ENCODE assay signal across 8 cellular contexts in genomic region chr1:59290173-59290954, GRCh38. TPM values are rescaled to one million over a fixed set of nuclear protein-coding genes. Genes with fewer than 3 reads are reported as not detected.
DNase-seq lines count a peak whose midpoint lies in the region; ATAC-seq and TF ChIP-seq lines count a peak whose summit lies in the region.

No MANE protein-coding gene starts in this region.

- no peak overlapping the region for H3K4me2 ChIP-seq in PC-9

- ATAC-seq in GM19438 (IDR thresholded peaks at IDR 0.05; ENCODE audit: low read depth, unreplicated experiment), result peak; percentile 56
- ATAC-seq in HG03378 (IDR thresholded peaks at IDR 0.05; ENCODE audit: unreplicated experiment), result peak; percentile 75
- ATAC-seq in esophagus mucosa, result peak; percentile 86

- H3K9me2 ChIP-seq in PC-9 (ENCODE audit: insufficient read depth), result 0 out of 2 replicates have a peak, but pooled peaks cover 1% of the 10 kb centered on the region

- peaks cover 4% of the 10 kb centered on the region; the same call in 1 of the 2 replicates for H3F3A ChIP-seq in PC-9 (ENCODE audit: insufficient read depth, low read depth)

- H2AFZ ChIP-seq in PC-9, result no peak overlapping the region

- H3K4me1 ChIP-seq in PC-9 (replicated peaks; ENCODE audit: insufficient read depth), result peaks cover 12% of the 10 kb centered on the region

- no TSS peak for BruUV-seq in PC-9 (replicated peaks; lab: Mats Ljungman, UMichigan)

- CTCF ChIA-PET in PC-9 (lab: Charles Lee), result interaction anchor here (0.6 to 0.7 kb wide), 4 partner anchors 140 to 638 kb away, joined by 3 to 7 read pairs (median 4); no protein-coding TSS in a partner anchor

- no peaks in the 10 kb centered on the region for H3K79me2 ChIP-seq in PC-9 (ENCODE audit: low read depth)

- no peak overlapping the region for H3K4me3 ChIP-seq in PC-9
- no peak overlapping the region for H3K4me3 ChIP-seq in retinal pigment epithelial cell (ENCODE audit: low read length)

- H3K27me3 ChIP-seq in PC-9 (ENCODE audit: insufficient read depth, low read depth), result no peaks in the 10 kb centered on the region

- POLR2A ChIA-PET in PC-9 (lab: Charles Lee; ENCODE audit: unreplicated experiment), result interaction anchor here (0.7 kb wide), 1 partner anchor 517 kb away, joined by 4 read pairs; no protein-coding TSS in a partner anchor

- DNase-seq in ELR (ENCODE audit: low read depth) (peak; percentile 69), PC-9 (peak; percentile 40 to 54), retinal pigment epithelial cell (ENCODE audit: low read depth) (no peak), posterior cingulate gyrus (no peak)
- no peak for DNase-seq in stimulated activated CD8-positive, alpha-beta memory T cell treated with anti-CD3 and anti-CD28 coated beads, Interleukin-4, amount 100 ng/mL, for 48 hours

- intact Hi-C loops in PC-9 (cut with micrococcal nuclease; ENCODE audit: unreplicated experiment) (loop anchor here (2.0 kb wide), 1 partner anchor 468 kb away; no protein-coding TSS in a partner anchor), posterior cingulate gyrus (cut with DNase I) (no loop called here)

- H3K36me3 ChIP-seq in PC-9 (ENCODE audit: low read depth), result no peaks in the 10 kb centered on the region

- H4K20me1 ChIP-seq in PC-9 (ENCODE audit: insufficient read depth), result no peaks in the 10 kb centered on the region

- TF ChIP-seq CTCF in PC-9 (conservative IDR thresholded peaks at IDR 0.05) (peak; percentile 39; the same call in 1 of the 2 replicates), retinal pigment epithelial cell (conservative IDR thresholded peaks at IDR 0.05; ENCODE audit: low read depth, low read length) (peak; percentile 58)

- H3K27ac ChIP-seq in PC-9, result no peak overlapping the region

- H3K9me3 ChIP-seq in PC-9 (ENCODE audit: insufficient read depth, low read depth), result peaks cover 3% of the 10 kb centered on the region; the same call in 1 of the 2 replicates

RNA-seq across cellular contexts. Expression of gene FGGY, which starts 6.5 kb away (rescaled TPM):
- total RNA-seq in PC-9 (2021), result 17.8 and 22.5 TPM in 2 replicates
- 10.4 TPM for total RNA-seq in esophagus mucosa

Comparison
In these comparisons a context has a peak if more than half of its experiments do, and no peak if none do; other contexts are left out.
1. DNase-seq: peak in ELR (single experiment) and PC-9 (2 of 2); none in retinal pigment epithelial cell (single experiment), posterior cingulate gyrus (0 of 10) and stimulated activated CD8-positive, alpha-beta memory T cell treated with anti-CD3 and anti-CD28 coated beads, Interleukin-4, amount 100 ng/mL, for 48 hours (single experiment).
2. Peak in every context shown above with its lines, with median percentiles within 50 percentile points of each other: ATAC-seq.